24 cellular contexts compared by ENCODE assay signal in the genomic region with DNA sequence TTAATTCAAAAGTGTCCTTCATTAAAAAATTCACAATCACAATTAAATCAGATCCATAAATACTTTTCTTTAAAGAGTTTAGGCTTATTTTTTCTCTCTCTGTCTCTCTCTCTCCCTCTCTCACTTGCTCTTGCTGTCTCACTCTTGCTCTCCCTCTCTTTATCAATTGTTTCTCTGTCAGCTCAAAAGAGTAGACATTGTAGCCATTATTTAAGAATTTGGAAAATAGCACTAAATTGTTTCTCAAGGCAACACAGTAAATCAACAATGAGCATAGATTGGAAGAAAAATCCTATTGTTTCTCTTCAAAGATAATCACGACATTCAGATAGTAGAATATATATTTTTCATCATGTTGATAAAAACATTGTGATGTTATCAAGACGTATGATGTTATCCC.
"Had no signal": no experiment of that assay in that cellular context is flagged by ENCODE, and none has a peak within 500 bp of the region (broad histone marks: within the 10 kb centered on the region; RNA-seq: fewer than 3 reads in every experiment).

No MANE protein-coding gene starts in this region.

- H3K9me3 ChIP-seq: colonic mucosa, neutrophil, pancreas, prostate gland, sigmoid colon had no signal

- H3K27ac ChIP-seq: colonic mucosa, esophagus squamous epithelium, heart left ventricle, hepatocyte, left ventricle myocardium inferior, lower lobe of right lung, neutrophil, pancreas, prostate gland, sigmoid colon, suprapubic skin, tibial artery had no signal

- H3K4me1 ChIP-seq: colonic mucosa, esophagus squamous epithelium, heart left ventricle, left ventricle myocardium inferior, lower lobe of right lung, pancreas, prostate gland, sigmoid colon, suprapubic skin, tibial artery had no signal

- H3K27me3 ChIP-seq: colonic mucosa, esophagus squamous epithelium, heart left ventricle, hepatocyte, neutrophil, pancreas, sigmoid colon, suprapubic skin, tibial artery had no signal

- H3K4me3 ChIP-seq: colonic mucosa, esophagus squamous epithelium, heart left ventricle, hepatocyte, left ventricle myocardium inferior, lower lobe of right lung, mucosa of descending colon, pancreas, prostate gland, sigmoid colon, suprapubic skin, tibial artery had no signal

- H3K36me3 ChIP-seq: colonic mucosa, esophagus squamous epithelium, heart left ventricle, left ventricle myocardium inferior, lower lobe of right lung, neutrophil, pancreas, prostate gland, sigmoid colon, suprapubic skin, tibial artery had no signal

- DNase-seq: colonic mucosa; dermis blood vessel endothelial cell; effector memory CD8-positive, alpha-beta T cell; erythroblast; esophagus squamous epithelium; heart left ventricle; left colon; left ventricle myocardium inferior; lower lobe of right lung; mucosa of descending colon; naive B cell; pancreas; right cardiac atrium; sigmoid colon; stimulated activated CD4-positive, alpha-beta T cell treated with anti-CD3 and anti-CD28 coated beads, Interleukin-2, amount 100 ng/mL, for 24 hours; stimulated activated CD4-positive, alpha-beta T cell treated with anti-CD3 and anti-CD28 coated beads, Interleukin-4, amount 100 ng/mL, for 24 hours; stimulated activated naive CD4-positive, alpha-beta T cell treated with Interleukin-2 at 50 U/mL for 16 hours; tibial artery had no signal

- ATAC-seq: effector memory CD8-positive, alpha-beta T cell; heart left ventricle; natural killer cell treated with Interleukin-12 subunit alpha and Interleukin-12 subunit beta and Interleukin-15 and Interleukin-18, amount 100 ng/mL, for 72 hours; pancreas; right cardiac atrium; stimulated activated effector memory CD8-positive, alpha-beta T cell treated with anti-CD3 and anti-CD28 coated beads, Interleukin-12 subunit alpha, Interleukin-12 subunit beta, amount 100 ng/mL, for 72 hours had no signal
